In the genomic region with DNA sequence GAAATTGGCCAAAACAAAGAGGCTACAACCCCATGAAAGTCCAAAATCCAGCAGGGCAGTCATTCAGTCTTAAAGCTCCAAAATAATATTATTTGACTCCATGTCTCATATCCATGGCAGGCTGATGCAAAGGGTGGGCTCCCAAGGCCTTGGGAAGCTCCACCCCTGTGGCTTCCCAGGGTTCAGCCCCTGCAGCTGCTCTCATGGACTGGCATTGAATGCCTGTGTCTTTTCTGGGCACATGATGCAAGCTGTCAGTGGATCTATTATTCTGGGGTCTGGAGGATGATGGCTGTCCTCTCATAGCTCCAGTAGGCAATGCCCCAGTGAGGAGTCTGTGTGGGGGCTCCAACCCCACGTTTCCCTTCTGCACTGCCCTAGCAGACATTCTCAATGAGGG, we compare ENCODE assay signal across 39 cellular contexts.
"Had no signal": no experiment of that assay in that cellular context is flagged by ENCODE, and none has a peak within 500 bp of the region (broad histone marks: within the 10 kb centered on the region; RNA-seq: fewer than 3 reads in every experiment).

No MANE protein-coding gene starts in this region.

- H3K4me1 ChIP-seq: adrenal gland, ascending aorta, body of pancreas, breast epithelium had no signal

- DNase-seq: activated effector memory CD4-positive, alpha-beta T cell treated with anti-CD3 and anti-CD28 coated beads, Interleukin-2, amount 50 U/mL, for 16 hours; activated effector memory CD4-positive, alpha-beta T cell treated with Interleukin-2 at 50 U/mL for 16 hours; activated gamma-delta T cell; activated gamma-delta T cell treated with Interleukin-2 at 50 U/mL for 16 hours; activated naive CD4-positive, alpha-beta T cell; activated naive CD4-positive, alpha-beta T cell treated with anti-CD3 and anti-CD28 coated beads for 36 hours; activated naive CD4-positive, alpha-beta T cell treated with anti-CD3 and anti-CD28 coated beads, Interleukin-2, amount 10 ng/mL, durations not matched to agents 7 days and 5 days; activated naive CD4-positive, alpha-beta T cell treated with anti-CD3 and anti-CD28 coated beads, Interleukin-2, amount 50 U/mL, for 16 hours; activated naive CD4-positive, alpha-beta T cell treated with Interleukin-2 at 50 U/mL for 16 hours; activated naive CD8-positive, alpha-beta T cell treated with anti-CD3 and anti-CD28 coated beads for 36 hours; activated naive CD8-positive, alpha-beta T cell treated with anti-CD3 and anti-CD28 coated beads, Interleukin-2, amount 10 ng/mL, durations not matched to agents 7 days and 5 days; activated naive CD8-positive, alpha-beta T cell treated with anti-CD3 and anti-CD28 coated beads, Interleukin-2, amount 50 U/mL, for 24 hours; activated T-cell treated with anti-CD3 and anti-CD28 coated beads for 4 hours; activated T-cell treated with anti-CD3 and anti-CD28 coated beads, Interleukin-2, amount 50 U/mL, for 1 hour; activated T-cell treated with anti-CD3 and anti-CD28 coated beads, Interleukin-2, amount 50 U/mL, for 24 hours; activated T-cell treated with anti-CD3 and anti-CD28 coated beads, Interleukin-2, amount 50 U/mL, for 4 hours; activated T-cell treated with anti-CD3 and anti-CD28 coated beads, Interleukin-2, amount 50 U/mL, for 48 hours; activated T-cell treated with anti-CD3 and anti-CD28 coated beads, Interleukin-2, amount 50 U/mL, for 72 hours; adrenal gland; amniotic stem cell; amygdala; anterior cingulate cortex; aorta; body of pancreas; brain microvascular endothelial cell; caudate nucleus; central memory CD4-positive, alpha-beta T cell; cerebellar nuclear complex had no signal

- H3K4me3 Mint-ChIP-seq: activated naive CD4-positive, alpha-beta T cell treated with anti-CD3 and anti-CD28 coated beads for 36 hours; activated naive CD4-positive, alpha-beta T cell treated with anti-CD3 and anti-CD28 coated beads, Interleukin-2, amount 10 ng/mL, durations not matched to agents 7 days and 5 days; activated naive CD4-positive, alpha-beta T cell treated with anti-CD3 and anti-CD28 coated beads, Interleukin-2, amount 50 U/mL, for 24 hours; activated naive CD8-positive, alpha-beta T cell; activated naive CD8-positive, alpha-beta T cell treated with anti-CD3 and anti-CD28 coated beads for 36 hours; activated naive CD8-positive, alpha-beta T cell treated with anti-CD3 and anti-CD28 coated beads, Interleukin-2, amount 10 ng/mL, durations not matched to agents 7 days and 5 days; activated naive CD8-positive, alpha-beta T cell treated with anti-CD3 and anti-CD28 coated beads, Interleukin-2, amount 50 U/mL, for 24 hours; activated T-cell treated with anti-CD3 and anti-CD28 coated beads, Interleukin-2, amount 50 U/mL, for 24 hours; activated T-cell treated with anti-CD3 and anti-CD28 coated beads, Interleukin-2, amount 50 U/mL, for 4 hours; activated T-cell treated with anti-CD3 and anti-CD28 coated beads, Interleukin-2, amount 50 U/mL, for 72 hours; activated T-helper 1 cell treated with anti-CD3 and anti-CD28 coated beads, Interleukin-12 subunit alpha, Interleukin-12 subunit beta, Interleukin-2, Interleukin-4 antibody, amounts not matched to agents 30 ng/mL and 10 ng/mL and 1 ng/mL, durations not matched to agents 14 hours and 24 hours and 36 hours; activated T-helper 17 cell treated with anti-CD3 and anti-CD28 coated beads, Interleukin-2, amount 50 U/mL, for 72 hours; brain; central memory CD8-positive, alpha-beta T cell had no signal

- H3K27ac ChIP-seq: adrenal gland, ascending aorta, body of pancreas, brain microvascular endothelial cell, breast epithelium, cardiac muscle cell had no signal

- ATAC-seq: activated naive CD4-positive, alpha-beta T cell treated with anti-CD3 and anti-CD28 coated beads, Interleukin-2, amount 50 U/mL, for 72 hours; activated naive CD8-positive, alpha-beta T cell treated with anti-CD3 and anti-CD28 coated beads, Interleukin-2, amount 50 U/mL, for 24 hours; activated T-cell treated with anti-CD3 and anti-CD28 coated beads, Interleukin-2, amount 50 U/mL, for 4 hours; activated T-cell treated with anti-CD3 and anti-CD28 coated beads, Interleukin-2, amount 50 U/mL, for 72 hours; activated T-helper 17 cell treated with anti-CD3 and anti-CD28 coated beads, Interleukin-2, amount 50 U/mL, for 72 hours; body of pancreas had no signal

- H3K4me3 ChIP-seq: adrenal gland, ascending aorta, body of pancreas, breast epithelium, cardiac muscle cell had no signal

- H3K36me3 ChIP-seq: adrenal gland, ascending aorta, brain microvascular endothelial cell, breast epithelium, cardiac muscle cell had no signal

- H3K27ac Mint-ChIP-seq: activated naive CD4-positive, alpha-beta T cell treated with anti-CD3 and anti-CD28 coated beads for 36 hours; activated naive CD4-positive, alpha-beta T cell treated with anti-CD3 and anti-CD28 coated beads, Interleukin-2, amount 10 ng/mL, durations not matched to agents 7 days and 5 days; activated naive CD4-positive, alpha-beta T cell treated with anti-CD3 and anti-CD28 coated beads, Interleukin-2, amount 50 U/mL, for 24 hours; activated naive CD4-positive, alpha-beta T cell treated with anti-CD3 and anti-CD28 coated beads, Interleukin-2, amount 50 U/mL, for 72 hours; activated naive CD8-positive, alpha-beta T cell; activated naive CD8-positive, alpha-beta T cell treated with anti-CD3 and anti-CD28 coated beads for 36 hours; activated naive CD8-positive, alpha-beta T cell treated with anti-CD3 and anti-CD28 coated beads, Interleukin-2, amount 10 ng/mL, durations not matched to agents 7 days and 5 days; activated naive CD8-positive, alpha-beta T cell treated with anti-CD3 and anti-CD28 coated beads, Interleukin-2, amount 50 U/mL, for 24 hours; activated T-cell treated with anti-CD3 and anti-CD28 coated beads, Interleukin-2, amount 50 U/mL, for 24 hours; activated T-cell treated with anti-CD3 and anti-CD28 coated beads, Interleukin-2, amount 50 U/mL, for 72 hours; activated T-helper 1 cell treated with anti-CD3 and anti-CD28 coated beads, Interleukin-12 subunit alpha, Interleukin-12 subunit beta, Interleukin-2, Interleukin-4 antibody, amounts not matched to agents 30 ng/mL and 10 ng/mL and 1 ng/mL, durations not matched to agents 14 hours and 24 hours and 36 hours; activated T-helper 17 cell treated with anti-CD3 and anti-CD28 coated beads, Interleukin-2, amount 50 U/mL, for 72 hours; activated T-helper 2 cell treated with anti-CD3 and anti-CD28 coated beads, Interferon-gamma antibody, Interleukin-2, Interleukin-4, amounts not matched to agents 10 μg/mL and 5 μg/mL and 100 μg/mL, durations not matched to agents 14 hours and 24 hours and 36 hours; brain had no signal

- H3K4me1 Mint-ChIP-seq: activated naive CD4-positive, alpha-beta T cell treated with anti-CD3 and anti-CD28 coated beads, Interleukin-2, amount 50 U/mL, for 24 hours; activated naive CD8-positive, alpha-beta T cell treated with anti-CD3 and anti-CD28 coated beads for 36 hours; activated naive CD8-positive, alpha-beta T cell treated with anti-CD3 and anti-CD28 coated beads, Interleukin-2, amount 10 ng/mL, durations not matched to agents 7 days and 5 days; activated naive CD8-positive, alpha-beta T cell treated with anti-CD3 and anti-CD28 coated beads, Interleukin-2, amount 50 U/mL, for 24 hours; activated T-helper 17 cell treated with anti-CD3 and anti-CD28 coated beads, Interleukin-2, amount 50 U/mL, for 72 hours; brain; central memory CD8-positive, alpha-beta T cell had no signal

- H3K27me3 ChIP-seq: adrenal gland, ascending aorta, body of pancreas, brain microvascular endothelial cell, breast epithelium, cardiac muscle cell had no signal

- H3K27me3 Mint-ChIP-seq: activated naive CD4-positive, alpha-beta T cell treated with anti-CD3 and anti-CD28 coated beads, Interleukin-2, amount 10 ng/mL, durations not matched to agents 7 days and 5 days; activated naive CD4-positive, alpha-beta T cell treated with anti-CD3 and anti-CD28 coated beads, Interleukin-2, amount 50 U/mL, for 24 hours; activated naive CD8-positive, alpha-beta T cell; activated naive CD8-positive, alpha-beta T cell treated with anti-CD3 and anti-CD28 coated beads for 36 hours; activated naive CD8-positive, alpha-beta T cell treated with anti-CD3 and anti-CD28 coated beads, Interleukin-2, amount 10 ng/mL, durations not matched to agents 7 days and 5 days; activated naive CD8-positive, alpha-beta T cell treated with anti-CD3 and anti-CD28 coated beads, Interleukin-2, amount 50 U/mL, for 24 hours; activated T-cell treated with anti-CD3 and anti-CD28 coated beads, Interleukin-2, amount 50 U/mL, for 24 hours; activated T-helper 17 cell treated with anti-CD3 and anti-CD28 coated beads, Interleukin-2, amount 50 U/mL, for 72 hours; brain; central memory CD8-positive, alpha-beta T cell had no signal
